Comparison of ENCODE assay signal across 1 cellular context in genomic region chr16:49440156-49441065, GRCh38.
TF ChIP-seq lines count a peak whose summit lies in the region.

No MANE protein-coding gene starts in this region.

TF ChIP-seq in Ishikawa, 13 proteins besides CTCF, POLR2A, EP300 and RAD21 (continued from another document):
- TF ChIP-seq REST (IDR thresholded peaks at IDR 0.05; ENCODE audit: low read depth) (no peak), CREB1 (IDR thresholded peaks at IDR 0.05; ENCODE audit: low read depth) (no peak), NFIC (IDR thresholded peaks at IDR 0.05) (no peak), ZBTB7A (IDR thresholded peaks at IDR 0.05; ENCODE audit: low read depth) (no peak), YY1 (IDR thresholded peaks at IDR 0.05; ENCODE audit: low read depth) (no peak), CEBPB (IDR thresholded peaks at IDR 0.05) (no peak), TAF1 (IDR thresholded peaks at IDR 0.05; ENCODE audit: low read depth) (no peak)
